Comparison of ENCODE assay signal across 8 cellular contexts in the genomic region with DNA sequence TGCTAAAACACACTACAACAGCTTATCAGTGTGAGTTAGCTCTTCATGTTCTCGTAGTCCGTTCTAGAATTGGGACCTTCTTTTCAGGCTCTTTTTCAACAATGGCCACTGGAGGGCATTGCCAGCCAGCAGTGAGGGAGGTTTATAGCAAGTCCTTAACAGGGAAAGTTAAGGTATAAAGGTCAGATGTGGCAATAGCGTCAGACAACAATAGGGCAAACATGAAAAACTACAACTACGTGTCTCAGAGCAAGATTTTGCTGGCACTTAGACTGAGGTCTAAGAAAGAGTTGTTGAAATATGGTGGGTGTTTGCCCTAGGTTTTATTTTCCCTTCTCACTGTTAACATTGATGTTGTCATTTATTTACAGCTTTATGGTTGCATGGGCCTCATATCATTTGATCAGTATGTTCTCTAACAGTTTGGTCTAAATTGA.
DNase-seq lines count a peak whose midpoint lies in the region; ATAC-seq and TF ChIP-seq lines count a peak whose summit lies in the region.

No MANE protein-coding gene starts in this region.

- no peak overlapping the region for H3K4me2 ChIP-seq in osteoblast (ENCODE audit: insufficient read depth, low read length)

- peak; percentile 17 for DNase-seq in GM03348 (ENCODE audit: low spot score)
- peak; percentile 39 for DNase-seq in HK-2 (ENCODE audit: unreplicated experiment)
- peak; percentile 58 for DNase-seq in RPMI7951 (ENCODE audit: low read depth)
- DNase-seq in osteoblast (ENCODE audit: insufficient read length, low spot score, missing footprints): no peak
- no peak for DNase-seq in activated naive CD4-positive, alpha-beta T cell (lab: John Stamatoyannopoulos, UW)

- TF ChIP-seq CTCF in osteoblast (IDR thresholded peaks at IDR 0.05; ENCODE audit: extremely low read depth, low read depth, low read length): peak; percentile 84

- H3K4me3 ChIP-seq in osteoblast (ENCODE audit: insufficient read depth, low read length): no peak overlapping the region

- no peak overlapping the region for H3K27ac ChIP-seq in osteoblast (ENCODE audit: low read depth, low read length)

- H2AFZ ChIP-seq in osteoblast (ENCODE audit: low read length): peak overlapping the region; percentile 21

- no peaks in the 10 kb centered on the region for H3K27me3 ChIP-seq in osteoblast (ENCODE audit: insufficient read depth, low read length)

- H3K36me3 ChIP-seq in osteoblast (ENCODE audit: insufficient read depth, low read length): no peaks in the 10 kb centered on the region

- H4K20me1 ChIP-seq in osteoblast (ENCODE audit: insufficient read depth, low read length): no peaks in the 10 kb centered on the region

- peaks cover 15% of the 10 kb centered on the region for H3K4me1 ChIP-seq in osteoblast (ENCODE audit: insufficient read depth, low read length)

- H3K9me3 ChIP-seq in osteoblast (ENCODE audit: low read depth, low read length): no peaks in the 10 kb centered on the region

- no peaks in the 10 kb centered on the region for H3K79me2 ChIP-seq in osteoblast (ENCODE audit: insufficient read depth, low read length)

- ATAC-seq in esophagus mucosa (peak; percentile 88), GM18517 (IDR thresholded peaks at IDR 0.05; ENCODE audit: unreplicated experiment) (no peak), HG02970 (IDR thresholded peaks at IDR 0.05; ENCODE audit: low FRiP score, unreplicated experiment) (no peak)

Comparison
In these comparisons a context has a peak if more than half of its experiments do, and no peak if none do; other contexts are left out.
1. DNase-seq: peak in GM03348 (single experiment), HK-2 (single experiment) and RPMI7951 (single experiment); none in osteoblast (single experiment) and activated naive CD4-positive, alpha-beta T cell (0 of 4).